In genomic region chr1:38652217-38652616, GRCh38 we compare ENCODE assay signal across 37 cellular contexts.
A peak's percentile ranks its signal among the peaks of the same experiment; 100 is the strongest.
DNase-seq lines count a peak whose midpoint lies in the region; ATAC-seq, FAIRE-seq and TF ChIP-seq lines count a peak whose summit lies in the region.
"Had no signal": no experiment of that assay in that cellular context is flagged by ENCODE, and none has a peak within 500 bp of the region (broad histone marks: within the 10 kb centered on the region; RNA-seq: fewer than 3 reads in every experiment).

No MANE protein-coding gene starts in this region.

- TF ChIP-seq RAD21 in K562 (CRISPR knock-in tag; conservative IDR thresholded peaks at IDR 0.05 in 1 of 2, IDR thresholded peaks at IDR 0.05 in 1 of 2): no peak

- no peak overlapping the region for H4K91ac ChIP-seq in neuronal stem cell (ENCODE audit: low read depth, low read length, poor library complexity)

- H3K79me1 ChIP-seq in neuronal stem cell (ENCODE audit: low read depth, low read length): no peaks in the 10 kb centered on the region

- peak overlapping the region; percentile 1 for H2BK5ac ChIP-seq in neuronal stem cell (ENCODE audit: low read length)

- H3K27me3 ChIP-seq in K562 (ENCODE audit: control insufficient read depth in 2 of 2, insufficient read depth in 2 of 2, low read length in 2 of 2): peaks cover 16 to 21% of the 10 kb centered on the region in 2 experiments
- no peaks in the 10 kb centered on the region for H3K27me3 ChIP-seq in bronchial epithelial cell (ENCODE audit: control insufficient read depth, insufficient read depth, low read length)
- H3K27me3 ChIP-seq in neuronal stem cell (ENCODE audit: control insufficient read depth in 3 of 3, insufficient read depth in 3 of 3, low read depth in 1 of 3, low read length in 3 of 3): no peaks in the 10 kb centered on the region
- H3K27me3 ChIP-seq: BE2C; BLaER1; BLaER1 treated with 17β-estradiol and CSF1 and Interleukin-3, amounts not matched to agents 10 nM and 100 nM had no signal

- H3K4me1 Mint-ChIP-seq in neural crest cell (peaks cover 11% of the 10 kb centered on the region), osteocyte (ENCODE audit: unreplicated experiment) (no peaks in the 10 kb centered on the region)
- H3K4me1 Mint-ChIP-seq: B cell; CD14-positive monocyte; CD4-positive, alpha-beta memory T cell; CD4-positive, CD25-positive, alpha-beta regulatory T cell; CD8-positive, alpha-beta memory T cell had no signal

- ATAC-seq in K562: no peak
- ATAC-seq: A549; CD8-positive, alpha-beta T cell had no signal

- WGBS in K562 (ENCODE audit: insufficient coverage, low coverage, missing lambda C conversion rate): 86% methylated on average over 1 of the region's 1 CpG
- no CpG with 5 or more reads among the region's 1 CpG for WGBS in neuronal stem cell (ENCODE audit: extremely low coverage in 2 of 2, insufficient read length in 2 of 2, insufficient replicate concordance in 1 of 2), 2 donors

- TF ChIP-seq EP300 in K562 (IDR thresholded peaks at IDR 0.05; ENCODE audit: low read length): no peak

- no peak overlapping the region for H4K8ac ChIP-seq in neuronal stem cell (ENCODE audit: low read depth, low read length)

- H3K4me3 ChIP-seq in K562 (no peak overlapping the region), bronchial epithelial cell (ENCODE audit: low read depth, low read length) (no peak overlapping the region), neuronal stem cell (ENCODE audit: low read length in 2 of 2) (no peak overlapping the region), coronary artery (no peak overlapping the region)
- H3K4me3 ChIP-seq: A549; BLaER1; BLaER1 treated with 17β-estradiol and CSF1 and Interleukin-3, amounts not matched to agents 10 nM and 100 nM had no signal

- POLR2A ChIA-PET in K562 (lab: Yijun Ruan, JAX): no interaction called here

- no peaks in the 10 kb centered on the region for H3K79me2 ChIP-seq in K562 (ENCODE audit: control insufficient read depth, insufficient read depth, low read length)

- H3K9ac ChIP-seq in K562 (ENCODE audit: insufficient read depth in 1 of 2, low read depth in 2 of 2, low read length in 2 of 2) (no peak overlapping the region), neuronal stem cell (ENCODE audit: low read depth, low read length, poor library complexity) (no peak overlapping the region)
- H3K9ac ChIP-seq: BLaER1; BLaER1 treated with 17β-estradiol and CSF1 and Interleukin-3, amounts not matched to agents 10 nM and 100 nM had no signal

- H3K4me3 Mint-ChIP-seq in neural crest cell (no peak overlapping the region), osteocyte (ENCODE audit: unreplicated experiment) (no peak overlapping the region)
- H3K4me3 Mint-ChIP-seq: B cell; CD14-positive monocyte; CD4-positive, alpha-beta memory T cell; CD4-positive, alpha-beta T cell; CD4-positive, CD25-positive, alpha-beta regulatory T cell; CD8-positive, alpha-beta memory T cell; CD8-positive, alpha-beta T cell had no signal

- H3K27ac ChIP-seq in K562 (ENCODE audit: extremely low read depth, low read depth, low read length) (no peak overlapping the region), neuronal stem cell (replicated peaks; ENCODE audit: low read length) (no peak overlapping the region), coronary artery (no peak overlapping the region)
- H3K27ac ChIP-seq: 22Rv1; A549; BLaER1; BLaER1 treated with 17β-estradiol and CSF1 and Interleukin-3, amounts not matched to agents 10 nM and 100 nM; C4-2B had no signal

- peaks cover 4% of the 10 kb centered on the region for H3K9me3 Mint-ChIP-seq in neural crest cell
- no peaks in the 10 kb centered on the region for H3K9me3 Mint-ChIP-seq in osteocyte (ENCODE audit: unreplicated experiment)
- H3K9me3 Mint-ChIP-seq: CD4-positive, alpha-beta T cell; CD8-positive, alpha-beta memory T cell; CD8-positive, alpha-beta T cell had no signal

- no peaks in the 10 kb centered on the region for H3K27me3 Mint-ChIP-seq in neural crest cell (ENCODE audit: low read depth)
- peaks cover 14% of the 10 kb centered on the region for H3K27me3 Mint-ChIP-seq in osteocyte (ENCODE audit: unreplicated experiment)

- CTCF ChIA-PET in K562 (lab: Yijun Ruan, JAX; ENCODE audit: low intra/inter-chr PET ratio): no interaction called here

- no peak overlapping the region for H2BK120ac ChIP-seq in neuronal stem cell (ENCODE audit: low read depth, low read length)

- H3K4me2 ChIP-seq in K562 (ENCODE audit: insufficient read depth, low read length): no peak overlapping the region
- no peak overlapping the region for H3K4me2 ChIP-seq in neuronal stem cell (ENCODE audit: insufficient read depth, low read length, poor library complexity, severe bottlenecking)
- H3K4me2 ChIP-seq: A549; BLaER1; BLaER1 treated with 17β-estradiol and CSF1 and Interleukin-3, amounts not matched to agents 10 nM and 100 nM had no signal

- no peaks in the 10 kb centered on the region for H3K9me3 ChIP-seq in K562 (replicated peaks; ENCODE audit: control insufficient read depth, insufficient read depth, low read depth, low read length)
- H3K9me3 ChIP-seq in neuronal stem cell (replicated peaks in 1 of 2; ENCODE audit: control insufficient read depth in 2 of 2, insufficient read depth in 1 of 2, low read depth in 1 of 2, low read length in 2 of 2): no peaks in the 10 kb centered on the region
- H3K9me3 ChIP-seq: A549, BE2C, Caco-2 had no signal

- no peaks in the 10 kb centered on the region for H3K9me1 ChIP-seq in K562 (ENCODE audit: control insufficient read depth, insufficient read depth, low read length)

- TF ChIP-seq POLR2A in K562 (conservative IDR thresholded peaks at IDR 0.05): no peak

- H2AK5ac ChIP-seq in neuronal stem cell (ENCODE audit: low read depth, low read length): no peak overlapping the region

- no peak overlapping the region for H3K23ac ChIP-seq in neuronal stem cell (ENCODE audit: low read depth, low read length, poor library complexity)

- H3K4me1 ChIP-seq in K562 (replicated peaks in 1 of 2; ENCODE audit: control insufficient read depth in 2 of 2, insufficient read depth in 2 of 2, low read length in 2 of 2): no peaks in the 10 kb centered on the region; a peak in 2 of 5 replicates
- peaks cover 0 to 13% of the 10 kb centered on the region in 2 donors for H3K4me1 ChIP-seq in neuronal stem cell (ENCODE audit: control insufficient read depth in 2 of 2, insufficient read depth in 1 of 2, low read depth in 1 of 2, low read length in 2 of 2)
- H3K4me1 ChIP-seq: A549; BE2C; BLaER1; BLaER1 treated with 17β-estradiol and CSF1 and Interleukin-3, amounts not matched to agents 10 nM and 100 nM; Caco-2 had no signal

- H3K36me3 Mint-ChIP-seq in neural crest cell (ENCODE audit: low read depth): peaks cover 3% of the 10 kb centered on the region
- no peaks in the 10 kb centered on the region for H3K36me3 Mint-ChIP-seq in osteocyte (ENCODE audit: unreplicated experiment)
- H3K36me3 Mint-ChIP-seq: CD14-positive monocyte; CD4-positive, alpha-beta memory T cell; CD4-positive, CD25-positive, alpha-beta regulatory T cell; CD8-positive, alpha-beta memory T cell; CD8-positive, alpha-beta T cell had no signal

- H3K18ac ChIP-seq in neuronal stem cell (ENCODE audit: low read length): no peak overlapping the region

- H3K27ac Mint-ChIP-seq in neural crest cell (ENCODE audit: unreplicated experiment) (peak overlapping the region; percentile 43), osteocyte (ENCODE audit: unreplicated experiment) (no peak overlapping the region)
- H3K27ac Mint-ChIP-seq: B cell; CD14-positive monocyte; CD4-positive, alpha-beta memory T cell; CD4-positive, alpha-beta T cell; CD4-positive, CD25-positive, alpha-beta regulatory T cell; CD8-positive, alpha-beta memory T cell; CD8-positive, alpha-beta T cell had no signal

- BruUV-seq in K562 (replicated peaks; lab: Mats Ljungman, UMichigan): no TSS peak

- no peak overlapping the region for H2BK15ac ChIP-seq in neuronal stem cell (ENCODE audit: low read length)

- TF ChIP-seq CTCF in K562 (IDR thresholded peaks at IDR 0.05 in 2 of 3, conservative IDR thresholded peaks at IDR 0.05 in 1 of 3; ENCODE audit: insufficient read depth in 2 of 3, low read depth in 1 of 3, low read length in 3 of 3): no peak
- no peak for TF ChIP-seq CTCF in bronchial epithelial cell (IDR thresholded peaks at IDR 0.05; ENCODE audit: insufficient read depth, low read length, severe bottlenecking)
- no peak for TF ChIP-seq CTCF in neural crest cell (conservative IDR thresholded peaks at IDR 0.05)
- TF ChIP-seq CTCF in osteocyte (IDR thresholded peaks at IDR 0.05): no peak
- no peak for TF ChIP-seq CTCF in coronary artery (IDR thresholded peaks at IDR 0.05)

- H2BK12ac ChIP-seq in neuronal stem cell (ENCODE audit: low read length): no peak overlapping the region

- H2AFZ ChIP-seq in K562 (ENCODE audit: low read depth, low read length) (no peak overlapping the region), neuronal stem cell (ENCODE audit: low read length) (no peak overlapping the region)

- intact Hi-C loops in K562 (cut with micrococcal nuclease): no loop called here

- no peak overlapping the region for H3K4ac ChIP-seq in neuronal stem cell (ENCODE audit: low read length)

- no peaks in the 10 kb centered on the region for H4K20me1 ChIP-seq in K562 (replicated peaks; ENCODE audit: control insufficient read depth, insufficient read depth, low read length)
- H4K20me1 ChIP-seq: BLaER1; BLaER1 treated with 17β-estradiol and CSF1 and Interleukin-3, amounts not matched to agents 10 nM and 100 nM had no signal

- in situ Hi-C loops in K562 (cut with MboI): no loop called here

- H3K14ac ChIP-seq in neuronal stem cell (ENCODE audit: low read length): no peak overlapping the region

- no peak for FAIRE-seq in K562 (lab: Jason Lieb, UNC)
- FAIRE-seq in bronchial epithelial cell (lab: Jason Lieb, UNC): peak; percentile 47
- FAIRE-seq: A204.1, A549, D721Med had no signal

- no peak for DNase-seq in K562 (ENCODE audit: extremely low read depth in 1 of 4, low spot score in 3 of 4)
- no peak for DNase-seq in bronchial epithelial cell (ENCODE audit: low read depth)
- no peak for DNase-seq in neural crest cell (ENCODE audit: low read depth, low spot score)
- DNase-seq in neuronal stem cell (ENCODE audit: low spot score): no peak
- DNase-seq in osteocyte (ENCODE audit: extremely low spot score, unreplicated experiment): no peak
- DNase-seq in coronary artery (ENCODE audit: low spot score): no peak
- no peak for DNase-seq in D341Med (ENCODE audit: low spot score)
- no peak for DNase-seq in NCI-H82 (lab: John Stamatoyannopoulos, UW)
- DNase-seq: 8988T; ACHN; AML-193; BE2C; C1 segment of cervical spinal cord; Caco-2; Calu3; CD4-positive, alpha-beta memory T cell; CD4-positive, alpha-beta T cell; CD4-positive, CD25-positive, alpha-beta regulatory T cell; CD8-positive, alpha-beta memory T cell; CD8-positive, alpha-beta T cell; COR-L47; DMS 273 treated with DMSO at 0.1 percent for 48 hours; DMS153; DMS53; DMS79; DMS79 treated with DMSO at 0.1 percent for 48 hours; DND-41; EL had no signal

- no peaks in the 10 kb centered on the region for H3K36me3 ChIP-seq in K562 (ENCODE audit: control insufficient read depth, insufficient read depth, low read length)
- no peaks in the 10 kb centered on the region for H3K36me3 ChIP-seq in bronchial epithelial cell (ENCODE audit: control insufficient read depth, insufficient read depth, low read length)
- H3K36me3 ChIP-seq in neuronal stem cell (replicated peaks in 1 of 2; ENCODE audit: control insufficient read depth in 2 of 2, insufficient read depth in 2 of 2, low read length in 2 of 2): no peaks in the 10 kb centered on the region
- H3K36me3 ChIP-seq: BE2C; BLaER1; BLaER1 treated with 17β-estradiol and CSF1 and Interleukin-3, amounts not matched to agents 10 nM and 100 nM had no signal
